In the genomic region with DNA sequence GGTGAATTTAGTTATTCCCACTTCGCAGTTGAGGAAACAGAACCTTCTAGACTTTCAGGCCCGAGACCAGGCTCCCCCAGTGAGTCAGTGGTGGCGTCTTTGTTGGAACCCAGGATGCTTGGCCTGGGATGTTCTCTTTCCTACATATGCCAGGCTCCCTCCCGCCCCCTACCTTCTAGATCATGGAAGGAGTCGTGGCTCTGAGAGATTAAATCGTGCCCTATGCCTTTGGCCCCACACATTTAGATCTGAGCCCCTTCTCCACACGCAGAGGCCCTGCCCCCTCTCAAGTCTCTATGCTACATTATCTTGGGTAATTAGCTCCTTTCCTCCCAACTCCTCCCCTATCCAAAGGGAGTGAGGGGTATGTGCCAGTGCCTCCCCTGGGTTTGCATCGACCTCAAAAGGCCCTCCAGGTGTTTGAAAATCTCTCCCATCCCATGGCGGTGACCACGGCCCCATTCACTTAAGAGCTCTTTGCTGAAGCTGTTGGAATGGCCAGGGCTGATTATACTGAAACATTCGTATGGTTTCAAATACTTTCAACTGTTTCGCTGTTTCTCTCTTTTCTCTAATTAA, we compare ENCODE assay signal across 9 cellular contexts. TPM values are rescaled to one million over a fixed set of nuclear protein-coding genes. Genes with fewer than 3 reads are reported as not detected.
A peak's percentile ranks its signal among the peaks of the same experiment; 100 is the strongest.
DNase-seq lines count a peak whose midpoint lies in the region; ATAC-seq and TF ChIP-seq lines count a peak whose summit lies in the region.
"Had no signal": no experiment of that assay in that cellular context is flagged by ENCODE, and none has a peak within 500 bp of the region (broad histone marks: within the 10 kb centered on the region; RNA-seq: fewer than 3 reads in every experiment).

No MANE protein-coding gene starts in this region.

- no peaks in the 10 kb centered on the region for H3K4me1 ChIP-seq in right cardiac atrium (ENCODE audit: control insufficient read depth, insufficient read depth, low read length)

- no peak overlapping the region for H3K27ac Mint-ChIP-seq in activated T-helper 17 cell treated with anti-CD3 and anti-CD28 coated beads, Interleukin-2, amount 50 U/mL, for 72 hours
- H3K27ac Mint-ChIP-seq in memory B cell, result no peak overlapping the region
- no peak overlapping the region for H3K27ac Mint-ChIP-seq in type B pancreatic cell
- H3K27ac Mint-ChIP-seq: activated naive CD8-positive, alpha-beta T cell treated with anti-CD3 and anti-CD28 coated beads, Interleukin-2, amount 10 ng/mL, durations not matched to agents 7 days and 5 days had no signal

- no peaks in the 10 kb centered on the region for H3K9me3 ChIP-seq in right cardiac atrium (ENCODE audit: control insufficient read depth, low read length)

- intact Hi-C loops in right cardiac atrium (cut with DNase I), result loop anchor here (5.0 to 10.0 kb wide), 5 partner anchors 49 to 63 kb away; no protein-coding TSS in a partner anchor
- intact Hi-C loops in Right ventricle myocardium superior (cut with DNase I), result loop anchor here (5.0 kb wide), 1 partner anchor 49 kb away; no protein-coding TSS in a partner anchor

- no peaks in the 10 kb centered on the region for H3K27me3 ChIP-seq in right cardiac atrium (ENCODE audit: control insufficient read depth, insufficient read depth)

- no peak overlapping the region for H3K27ac ChIP-seq in right cardiac atrium (ENCODE audit: low read length)

- H3K4me3 ChIP-seq in right cardiac atrium (ENCODE audit: low read length), result peak overlapping the region; percentile 36

- 34% methylated on average over 12 of the region's 12 CpGs for WGBS in right cardiac atrium

- peaks cover 42% of the 10 kb centered on the region for H3K27me3 Mint-ChIP-seq in activated T-helper 17 cell treated with anti-CD3 and anti-CD28 coated beads, Interleukin-2, amount 50 U/mL, for 72 hours
- H3K27me3 Mint-ChIP-seq in memory B cell (peaks cover 24% of the 10 kb centered on the region), type B pancreatic cell (peaks cover 70% of the 10 kb centered on the region)

- H3K36me3 Mint-ChIP-seq in activated T-helper 17 cell treated with anti-CD3 and anti-CD28 coated beads, Interleukin-2, amount 50 U/mL, for 72 hours (ENCODE audit: low read depth), result no peaks in the 10 kb centered on the region
- H3K36me3 Mint-ChIP-seq in memory B cell (no peaks in the 10 kb centered on the region), type B pancreatic cell (no peaks in the 10 kb centered on the region)
- H3K36me3 Mint-ChIP-seq: activated naive CD8-positive, alpha-beta T cell treated with anti-CD3 and anti-CD28 coated beads, Interleukin-2, amount 10 ng/mL, durations not matched to agents 7 days and 5 days had no signal

- DNase-seq in right cardiac atrium, result peak in 1 of 3 donors; percentile 10
- no peak for DNase-seq in Right ventricle myocardium superior
- no peak for DNase-seq in memory B cell (ENCODE audit: low spot score in 2 of 2)
- DNase-seq in type B pancreatic cell (ENCODE audit: extremely low spot score, unreplicated experiment), result no peak
- DNase-seq in NOMO-1 (lab: John Stamatoyannopoulos, UW; ENCODE audit: unreplicated experiment in 2 of 2), result no peak
- DNase-seq in activated effector memory CD4-positive, alpha-beta T cell treated with anti-CD3 and anti-CD28 coated beads, Interleukin-2, amount 50 U/mL, for 16 hours, result no peak

- no peaks in the 10 kb centered on the region for H3K4me1 Mint-ChIP-seq in activated T-helper 17 cell treated with anti-CD3 and anti-CD28 coated beads, Interleukin-2, amount 50 U/mL, for 72 hours
- peaks cover 19% of the 10 kb centered on the region for H3K4me1 Mint-ChIP-seq in memory B cell
- peaks cover 27% of the 10 kb centered on the region for H3K4me1 Mint-ChIP-seq in type B pancreatic cell (ENCODE audit: unreplicated experiment)

- TF ChIP-seq CTCF in type B pancreatic cell (conservative IDR thresholded peaks at IDR 0.05), result peak; percentile 22

- ATAC-seq in right cardiac atrium (no peak), Right ventricle myocardium superior (ENCODE audit: poor library complexity) (no peak), memory B cell (ENCODE audit: low read depth) (no peak), GM19324 (IDR thresholded peaks at IDR 0.05; ENCODE audit: low FRiP score, unreplicated experiment) (no peak)
- no peak for ATAC-seq in activated T-helper 17 cell treated with anti-CD3 and anti-CD28 coated beads, Interleukin-2, amount 50 U/mL, for 72 hours (replicated peaks)

- H3K4me3 Mint-ChIP-seq in activated T-helper 17 cell treated with anti-CD3 and anti-CD28 coated beads, Interleukin-2, amount 50 U/mL, for 72 hours, result peak overlapping the region; percentile 74
- H3K4me3 Mint-ChIP-seq in memory B cell (peak overlapping the region; percentile 44), type B pancreatic cell (peak overlapping the region; percentile 85)

- H3K9me3 Mint-ChIP-seq in activated T-helper 17 cell treated with anti-CD3 and anti-CD28 coated beads, Interleukin-2, amount 50 U/mL, for 72 hours, result no peaks in the 10 kb centered on the region
- H3K9me3 Mint-ChIP-seq in memory B cell (no peaks in the 10 kb centered on the region), type B pancreatic cell (no peaks in the 10 kb centered on the region)
- H3K9me3 Mint-ChIP-seq: activated naive CD8-positive, alpha-beta T cell treated with anti-CD3 and anti-CD28 coated beads, Interleukin-2, amount 10 ng/mL, durations not matched to agents 7 days and 5 days had no signal

RNA-seq across cellular contexts. Expression of gene NGFR, which starts 3.0 kb away (rescaled TPM):
- total RNA-seq in right cardiac atrium (10 to 100 TPM; 21.6 to 39.8 (median 29.4) TPM), Right ventricle myocardium superior (8.0 TPM), type B pancreatic cell (ENCODE audit: low replicate concordance) (2.1 and 41.3 TPM in 2 replicates)
- 16.5 TPM for polyA plus RNA-seq in right cardiac atrium
- under 1 TPM; 0.11 to 0.50 TPM for total RNA-seq in activated T-helper 17 cell treated with anti-CD3 and anti-CD28 coated beads, Interleukin-2, amount 50 U/mL, for 72 hours
